ENCODE assay signal across 19 cellular contexts in the genomic region with DNA sequence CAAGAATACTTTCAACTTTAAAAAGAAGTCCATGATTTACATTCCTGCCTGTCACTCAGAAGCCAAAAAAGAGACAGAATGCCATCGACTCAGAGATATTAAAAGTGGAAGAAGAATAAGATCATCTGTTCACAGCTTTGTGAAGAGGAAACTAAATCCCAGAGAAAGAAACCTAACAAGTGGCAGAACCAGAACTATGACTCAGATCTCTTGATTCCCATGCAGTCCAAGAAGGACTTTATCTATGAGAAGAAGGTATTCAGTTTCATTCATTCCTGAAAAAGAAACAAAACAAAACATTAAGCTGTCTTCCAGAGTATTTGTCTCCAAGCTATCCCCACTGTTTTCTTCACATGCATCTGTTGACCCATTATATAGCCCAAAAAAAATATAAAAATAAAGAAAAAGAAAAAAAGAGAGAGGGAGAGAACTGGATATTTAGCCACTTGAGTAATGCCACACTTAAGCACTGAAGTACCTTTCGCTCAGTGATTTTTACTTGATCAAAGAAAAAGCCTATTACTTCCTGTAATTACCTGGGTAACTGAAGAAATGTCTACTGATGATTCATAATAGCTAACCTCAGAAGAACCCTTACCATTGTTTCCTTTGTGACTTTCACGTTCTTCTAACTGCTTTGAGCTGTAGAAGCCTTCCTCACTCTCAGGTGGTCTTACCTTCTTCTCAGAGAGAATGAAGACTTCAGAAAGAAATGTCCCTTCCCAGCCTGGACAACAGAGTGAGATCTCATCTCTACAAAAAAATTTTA. TPM values are rescaled to one million over a fixed set of nuclear protein-coding genes. Genes with fewer than 3 reads are reported as not detected.
DNase-seq lines count a peak whose midpoint lies in the region; ATAC-seq and TF ChIP-seq lines count a peak whose summit lies in the region.
"Had no signal": no experiment of that assay in that cellular context is flagged by ENCODE, and none has a peak within 500 bp of the region (broad histone marks: within the 10 kb centered on the region; RNA-seq: fewer than 3 reads in every experiment).

No MANE protein-coding gene starts in this region.

- peaks cover 10% of the 10 kb centered on the region for H3K4me1 Mint-ChIP-seq in activated CD8-positive, alpha-beta T cell treated with anti-CD3 and anti-CD28 coated beads for 36 hours (ENCODE audit: low read depth)
- peaks cover 12% of the 10 kb centered on the region for H3K4me1 Mint-ChIP-seq in activated CD8-positive, alpha-beta T cell treated with anti-CD3 and anti-CD28 coated beads, Interleukin-2, amount 10 ng/mL, durations not matched to agents 7 days and 5 days (ENCODE audit: low read depth)
- peaks cover 13% of the 10 kb centered on the region for H3K4me1 Mint-ChIP-seq in CD8-positive, alpha-beta T cell (ENCODE audit: low read depth)
- peaks cover 17 to 23% (median 20%) of the 10 kb centered on the region in 3 donors for H3K4me1 Mint-ChIP-seq in T-cell

- WGBS in lung, 2 donors = 56 to 70% methylated on average over 3 of the region's 3 CpGs

- no peak for DNase-seq in activated CD8-positive, alpha-beta T cell treated with anti-CD3 and anti-CD28 coated beads for 36 hours
- no peak for DNase-seq in activated CD8-positive, alpha-beta T cell treated with anti-CD3 and anti-CD28 coated beads, Interleukin-2, amount 10 ng/mL, durations not matched to agents 7 days and 5 days
- no peak for DNase-seq in CD8-positive, alpha-beta T cell
- DNase-seq in T-cell (no peak), lung (ENCODE audit: low spot score) (no peak), hippocampal formation (lab: John Stamatoyannopoulos, UW) (no peak), midbrain (lab: John Stamatoyannopoulos, UW) (no peak)
- DNase-seq: C1 segment of cervical spinal cord, KG1, NCI-H1092 treated with DMSO at 0.1 percent for 48 hours, NCI-H187, NCI-H2171, NCI-H446 treated with DMSO at 0.1 percent for 48 hours, NCI-H774, PC-9 had no signal

- peaks cover 3% of the 10 kb centered on the region for H3K27me3 Mint-ChIP-seq in activated CD8-positive, alpha-beta T cell treated with anti-CD3 and anti-CD28 coated beads for 36 hours
- H3K27me3 Mint-ChIP-seq in activated CD8-positive, alpha-beta T cell treated with anti-CD3 and anti-CD28 coated beads, Interleukin-2, amount 10 ng/mL, durations not matched to agents 7 days and 5 days (ENCODE audit: low read depth) = no peaks in the 10 kb centered on the region
- peaks cover 5% of the 10 kb centered on the region for H3K27me3 Mint-ChIP-seq in CD8-positive, alpha-beta T cell (ENCODE audit: low read depth)
- peaks cover 0 to 13% of the 10 kb centered on the region in 2 donors for H3K27me3 Mint-ChIP-seq in T-cell

- H3K9me3 Mint-ChIP-seq in activated CD8-positive, alpha-beta T cell treated with anti-CD3 and anti-CD28 coated beads for 36 hours = no peaks in the 10 kb centered on the region
- no peaks in the 10 kb centered on the region for H3K9me3 Mint-ChIP-seq in activated CD8-positive, alpha-beta T cell treated with anti-CD3 and anti-CD28 coated beads, Interleukin-2, amount 10 ng/mL, durations not matched to agents 7 days and 5 days (ENCODE audit: insufficient read depth)
- no peaks in the 10 kb centered on the region for H3K9me3 Mint-ChIP-seq in CD8-positive, alpha-beta T cell
- H3K9me3 Mint-ChIP-seq in T-cell = no peaks in the 10 kb centered on the region

- no peak overlapping the region for H3K4me3 Mint-ChIP-seq in activated CD8-positive, alpha-beta T cell treated with anti-CD3 and anti-CD28 coated beads for 36 hours
- H3K4me3 Mint-ChIP-seq in activated CD8-positive, alpha-beta T cell treated with anti-CD3 and anti-CD28 coated beads, Interleukin-2, amount 10 ng/mL, durations not matched to agents 7 days and 5 days = no peak overlapping the region
- no peak overlapping the region for H3K4me3 Mint-ChIP-seq in CD8-positive, alpha-beta T cell
- no peak overlapping the region for H3K4me3 Mint-ChIP-seq in T-cell

- POLR2A ChIA-PET in activated CD8-positive, alpha-beta T cell treated with anti-CD3 and anti-CD28 coated beads for 36 hours (lab: Charles Lee) = interaction anchor here (2.7 kb wide), 1 partner anchor 23 kb away, joined by 10 read pairs; no protein-coding TSS in a partner anchor
- POLR2A ChIA-PET in activated CD8-positive, alpha-beta T cell treated with anti-CD3 and anti-CD28 coated beads, Interleukin-2, amount 10 ng/mL, durations not matched to agents 7 days and 5 days (lab: Charles Lee) = interaction anchor here (0.6 to 1.1 kb wide), 3 partner anchors 23 to 248 kb away, joined by 3 to 9 read pairs (median 3); a partner anchor contains a TSS
- POLR2A ChIA-PET in CD8-positive, alpha-beta T cell (lab: Charles Lee) = interaction anchor here (1.7 kb wide), 1 partner anchor 80 kb away, joined by 4 read pairs; no protein-coding TSS in a partner anchor
- POLR2A ChIA-PET in T-cell (lab: Charles Lee) = interaction anchor here in 1 of 2 donors (0.6 kb wide), 1 partner anchor 700 kb away, joined by 3 read pairs; no protein-coding TSS in a partner anchor

- H3K4me1 ChIP-seq in CD8-positive, alpha-beta T cell (ENCODE audit: insufficient read depth, low read length) = peaks cover 7% of the 10 kb centered on the region
- H3K4me1 ChIP-seq in lung (ENCODE audit: control insufficient read depth in 2 of 2, insufficient read depth in 2 of 2, low read length in 2 of 2) = no peaks in the 10 kb centered on the region

- no peaks in the 10 kb centered on the region for H3K27me3 ChIP-seq in CD8-positive, alpha-beta T cell (ENCODE audit: insufficient read depth, low read length)
- H3K27me3 ChIP-seq in lung (ENCODE audit: control insufficient read depth, insufficient read depth) = no peaks in the 10 kb centered on the region

- intact Hi-C loops in activated CD8-positive, alpha-beta T cell treated with anti-CD3 and anti-CD28 coated beads for 36 hours (cut with micrococcal nuclease) = no loop called here
- intact Hi-C loops in CD8-positive, alpha-beta T cell (cut with DNase I, micrococcal nuclease) = no loop called here

- H3K4me3 ChIP-seq in CD8-positive, alpha-beta T cell (ENCODE audit: low read depth, low read length) = no peak overlapping the region
- H3K4me3 ChIP-seq in lung = no peak overlapping the region
- H3K4me3 ChIP-seq: PC-9 had no signal

- H3K27ac ChIP-seq in CD8-positive, alpha-beta T cell (ENCODE audit: low read depth, low read length) = no peak overlapping the region
- H3K27ac ChIP-seq in lung (ENCODE audit: low read depth in 1 of 2, low read length in 1 of 2) = no peak overlapping the region
- H3K27ac ChIP-seq: PC-9 had no signal

- ATAC-seq in activated CD8-positive, alpha-beta T cell treated with anti-CD3 and anti-CD28 coated beads for 36 hours = peak; percentile 74
- ATAC-seq in activated CD8-positive, alpha-beta T cell treated with anti-CD3 and anti-CD28 coated beads, Interleukin-2, amount 10 ng/mL, durations not matched to agents 7 days and 5 days = no peak
- peak; percentile 40 for ATAC-seq in CD8-positive, alpha-beta T cell
- ATAC-seq in T-cell (replicated peaks in 1 of 4) (peak in 3 of 4 experiments; percentile 34 to 93 (median 56)), lung (ENCODE audit: insufficient read depth, low FRiP score) (peak; percentile 75), GM21786 (IDR thresholded peaks at IDR 0.05; ENCODE audit: unreplicated experiment) (no peak)

- H3K36me3 ChIP-seq in CD8-positive, alpha-beta T cell (ENCODE audit: insufficient read depth, low read length) = no peaks in the 10 kb centered on the region
- no peaks in the 10 kb centered on the region for H3K36me3 ChIP-seq in lung (ENCODE audit: control insufficient read depth in 2 of 2, insufficient read depth in 2 of 2, low read length in 2 of 2)

- H3K27ac Mint-ChIP-seq in activated CD8-positive, alpha-beta T cell treated with anti-CD3 and anti-CD28 coated beads for 36 hours = peak overlapping the region; percentile 3
- H3K27ac Mint-ChIP-seq in activated CD8-positive, alpha-beta T cell treated with anti-CD3 and anti-CD28 coated beads, Interleukin-2, amount 10 ng/mL, durations not matched to agents 7 days and 5 days = no peak overlapping the region
- H3K27ac Mint-ChIP-seq in CD8-positive, alpha-beta T cell = no peak overlapping the region
- peak overlapping the region; percentile 25 to 45 for H3K27ac Mint-ChIP-seq in T-cell

- CTCF ChIA-PET in activated CD8-positive, alpha-beta T cell treated with anti-CD3 and anti-CD28 coated beads for 36 hours (lab: Charles Lee) = interaction anchor here (1.0 to 1.1 kb wide), 2 partner anchors 10 to 111 kb away, joined by 3 read pairs; no protein-coding TSS in a partner anchor
- CTCF ChIA-PET in activated CD8-positive, alpha-beta T cell treated with anti-CD3 and anti-CD28 coated beads, Interleukin-2, amount 10 ng/mL, durations not matched to agents 7 days and 5 days (lab: Charles Lee) = interaction anchor here (1.0 to 1.9 kb wide), 2 partner anchors 23 to 142 kb away, joined by 3 to 5 read pairs; no protein-coding TSS in a partner anchor
- CTCF ChIA-PET in CD8-positive, alpha-beta T cell (lab: Charles Lee) = no interaction called here
- CTCF ChIA-PET in T-cell (lab: Charles Lee) = interaction anchor here (0.5 to 1.0 kb wide), 2 partner anchors 10 to 21 kb away, joined by 3 read pairs; no protein-coding TSS in a partner anchor

- no peak for TF ChIP-seq CTCF in activated CD8-positive, alpha-beta T cell treated with anti-CD3 and anti-CD28 coated beads for 36 hours (IDR thresholded peaks at IDR 0.05)
- TF ChIP-seq CTCF in CD8-positive, alpha-beta T cell (IDR thresholded peaks at IDR 0.05) = no peak
- no peak for TF ChIP-seq CTCF in lung (IDR thresholded peaks at IDR 0.05; ENCODE audit: control extremely low read depth, extremely low read depth)

- H3K36me3 Mint-ChIP-seq in activated CD8-positive, alpha-beta T cell treated with anti-CD3 and anti-CD28 coated beads for 36 hours (ENCODE audit: low read depth) = no peaks in the 10 kb centered on the region
- H3K36me3 Mint-ChIP-seq in activated CD8-positive, alpha-beta T cell treated with anti-CD3 and anti-CD28 coated beads, Interleukin-2, amount 10 ng/mL, durations not matched to agents 7 days and 5 days (ENCODE audit: low read depth) = no peaks in the 10 kb centered on the region
- no peaks in the 10 kb centered on the region for H3K36me3 Mint-ChIP-seq in CD8-positive, alpha-beta T cell
- H3K36me3 Mint-ChIP-seq in T-cell = no peaks in the 10 kb centered on the region

- H3K9me3 ChIP-seq in CD8-positive, alpha-beta T cell (ENCODE audit: low read length) = no peaks in the 10 kb centered on the region
- peaks cover 0 to 3% of the 10 kb centered on the region in 2 donors for H3K9me3 ChIP-seq in lung (ENCODE audit: control insufficient read depth in 2 of 2, insufficient read depth in 1 of 2, low read length in 1 of 2)

RNA-seq across cellular contexts. Expression of a gene that starts 17.7 kb away (rescaled TPM):
- total RNA-seq in activated CD8-positive, alpha-beta T cell treated with anti-CD3 and anti-CD28 coated beads for 36 hours = not detected
- total RNA-seq in activated CD8-positive, alpha-beta T cell treated with anti-CD3 and anti-CD28 coated beads, Interleukin-2, amount 10 ng/mL, durations not matched to agents 7 days and 5 days = not detected
- total RNA-seq in CD8-positive, alpha-beta T cell = not detected
- not detected for total RNA-seq in T-cell
- not detected for total RNA-seq in lung
- not detected for polyA plus RNA-seq in lung
- total RNA-seq: A172, H1, M059J, PC-9 had no signal
- polyA plus RNA-seq: H1 had no signal

Comparison
In these comparisons a context has a peak if more than half of its experiments do, and no peak if none do; other contexts are left out.
1. ATAC-seq: peak in activated CD8-positive, alpha-beta T cell treated with anti-CD3 and anti-CD28 coated beads for 36 hours (single experiment), CD8-positive, alpha-beta T cell (single experiment), T-cell (3 of 4) and lung (single experiment); none in activated CD8-positive, alpha-beta T cell treated with anti-CD3 and anti-CD28 coated beads, Interleukin-2, amount 10 ng/mL, durations not matched to agents 7 days and 5 days (single experiment) and GM21786 (single experiment).
2. H3K27ac Mint-ChIP-seq: peak in activated CD8-positive, alpha-beta T cell treated with anti-CD3 and anti-CD28 coated beads for 36 hours (single experiment) and T-cell (2 of 2); none in activated CD8-positive, alpha-beta T cell treated with anti-CD3 and anti-CD28 coated beads, Interleukin-2, amount 10 ng/mL, durations not matched to agents 7 days and 5 days (single experiment) and CD8-positive, alpha-beta T cell (single experiment).